Comparison of ENCODE assay signal across 14 cellular contexts in the genomic region with DNA sequence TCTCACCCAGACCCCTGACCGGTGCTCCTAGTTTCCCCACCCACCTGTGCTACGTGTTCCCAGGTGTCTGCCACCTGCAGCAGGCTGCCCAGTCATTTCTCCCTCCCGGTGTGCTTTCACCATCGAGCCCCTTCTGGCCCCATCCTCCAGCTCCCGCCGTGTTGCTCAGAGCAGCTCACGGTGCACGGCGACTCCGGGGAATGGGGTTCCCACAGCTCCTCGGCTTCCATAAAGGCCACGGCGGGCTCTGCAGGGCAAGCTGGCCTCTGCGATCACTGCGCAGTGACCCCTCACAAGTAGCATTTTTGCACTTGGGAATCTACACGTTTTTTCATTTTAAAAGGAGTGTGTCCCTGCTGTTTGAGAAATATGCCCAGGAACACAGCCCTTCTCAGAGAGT. TPM values are rescaled to one million over a fixed set of nuclear protein-coding genes. Genes with fewer than 3 reads are reported as not detected.
"Had no signal": no experiment of that assay in that cellular context is flagged by ENCODE, and none has a peak within 500 bp of the region (broad histone marks: within the 10 kb centered on the region; RNA-seq: fewer than 3 reads in every experiment).

No MANE protein-coding gene starts in this region.

RNA-seq across cellular contexts. Expression of gene C1QTNF9, which starts 49.5 kb away (rescaled TPM):
- total RNA-seq: activated naive CD4-positive, alpha-beta T cell treated with anti-CD3 and anti-CD28 coated beads for 36 hours; activated naive CD4-positive, alpha-beta T cell treated with anti-CD3 and anti-CD28 coated beads, Interleukin-2, amount 50 U/mL, for 72 hours; activated naive CD8-positive, alpha-beta T cell treated with anti-CD3 and anti-CD28 coated beads for 36 hours; activated naive CD8-positive, alpha-beta T cell treated with anti-CD3 and anti-CD28 coated beads, Interleukin-2, amount 10 ng/mL, durations not matched to agents 7 days and 5 days; activated T-cell treated with anti-CD3 and anti-CD28 coated beads, Interleukin-2, amount 50 U/mL, for 4 hours; activated T-helper 1 cell treated with anti-CD3 and anti-CD28 coated beads, Interleukin-12 subunit alpha, Interleukin-12 subunit beta, Interleukin-2, Interleukin-4 antibody, amounts not matched to agents 30 ng/mL and 10 ng/mL and 1 ng/mL, durations not matched to agents 14 hours and 24 hours and 36 hours; activated T-helper 17 cell treated with anti-CD3 and anti-CD28 coated beads, Interleukin-2, amount 50 U/mL, for 72 hours; activated T-helper 2 cell treated with anti-CD3 and anti-CD28 coated beads, Interferon-gamma antibody, Interleukin-2, Interleukin-4, amounts not matched to agents 10 μg/mL and 5 μg/mL and 100 μg/mL, durations not matched to agents 14 hours and 24 hours and 36 hours; ascending aorta; astrocyte; bronchial epithelial cell; cerebellum; chondrocyte had no signal
- polyA plus RNA-seq: cardiac muscle cell had no signal
